Comparison of ENCODE assay signal across 8 cellular contexts in genomic region chr11:81129618-81130017, GRCh38.
"Had no signal": no experiment of that assay in that cellular context is flagged by ENCODE, and none has a peak within 500 bp of the region (broad histone marks: within the 10 kb centered on the region; RNA-seq: fewer than 3 reads in every experiment).

No MANE protein-coding gene starts in this region.

- H3K4me3 ChIP-seq: GM12878 had no signal

- ATAC-seq: GM12878 had no signal

- FAIRE-seq: G401.6, GM12878, GM12891, GM12892, GM18507, GM19239 had no signal

- DNase-seq: GDM1, GF-D8 had no signal
